8 cellular contexts compared by ENCODE assay signal in genomic region chrX:111869639-111870034, GRCh38. TPM values are rescaled to one million over a fixed set of nuclear protein-coding genes. Genes with fewer than 3 reads are reported as not detected.
DNase-seq lines count a peak whose midpoint lies in the region; ATAC-seq and TF ChIP-seq lines count a peak whose summit lies in the region.

No MANE protein-coding gene starts in this region.

- no peaks in the 10 kb centered on the region for H3K9me3 Mint-ChIP-seq in CD4-positive, alpha-beta memory T cell
- H3K9me3 Mint-ChIP-seq in activated CD4-positive, alpha-beta memory T cell treated with anti-CD3 and anti-CD28 coated beads for 36 hours: no peaks in the 10 kb centered on the region

- H3K4me1 Mint-ChIP-seq in CD4-positive, alpha-beta memory T cell: no peaks in the 10 kb centered on the region
- no peaks in the 10 kb centered on the region for H3K4me1 Mint-ChIP-seq in activated CD4-positive, alpha-beta memory T cell treated with anti-CD3 and anti-CD28 coated beads for 36 hours (ENCODE audit: low read depth)

- WGBS in prostate gland: 31% methylated on average over 1 of the region's 1 CpG

- ATAC-seq in GM18505 (IDR thresholded peaks at IDR 0.05; ENCODE audit: unreplicated experiment) (peak; percentile 73), HG02798 (IDR thresholded peaks at IDR 0.05; ENCODE audit: poor library complexity, unreplicated experiment) (peak; percentile 85)

- intact Hi-C loops in CD4-positive, alpha-beta memory T cell (cut with micrococcal nuclease): no loop called here
- intact Hi-C loops in activated CD4-positive, alpha-beta memory T cell treated with anti-CD3 and anti-CD28 coated beads for 36 hours (cut with micrococcal nuclease): loop anchor here (10.0 kb wide), 1 partner anchor 775 kb away; no protein-coding TSS in a partner anchor
- intact Hi-C loops in prostate gland (cut with DNase I): loop anchor here (5.0 kb wide), 1 partner anchor 773 kb away; no protein-coding TSS in a partner anchor

- no peaks in the 10 kb centered on the region for H3K4me1 ChIP-seq in CD4-positive, alpha-beta memory T cell (ENCODE audit: insufficient read depth, low read length)
- no peaks in the 10 kb centered on the region for H3K4me1 ChIP-seq in prostate gland (replicated peaks)

- no peaks in the 10 kb centered on the region for H3K9me3 ChIP-seq in CD4-positive, alpha-beta memory T cell (ENCODE audit: control insufficient read depth in 1 of 2, low read length in 2 of 2)
- H3K9me3 ChIP-seq in prostate gland: no peaks in the 10 kb centered on the region

- no peak overlapping the region for H3K27ac Mint-ChIP-seq in CD4-positive, alpha-beta memory T cell
- H3K27ac Mint-ChIP-seq in activated CD4-positive, alpha-beta memory T cell treated with anti-CD3 and anti-CD28 coated beads for 36 hours: no peak overlapping the region

- H3K4me3 ChIP-seq in CD4-positive, alpha-beta memory T cell (ENCODE audit: low read length in 2 of 2): no peak overlapping the region
- H3K4me3 ChIP-seq in prostate gland: no peak overlapping the region

- H3K27me3 Mint-ChIP-seq in CD4-positive, alpha-beta memory T cell: peaks cover 3 to 4% of the 10 kb centered on the region in 2 donors
- H3K27me3 Mint-ChIP-seq in activated CD4-positive, alpha-beta memory T cell treated with anti-CD3 and anti-CD28 coated beads for 36 hours: peaks cover 2% of the 10 kb centered on the region

- H3K36me3 ChIP-seq in CD4-positive, alpha-beta memory T cell (ENCODE audit: insufficient read depth, low read length): no peaks in the 10 kb centered on the region
- no peaks in the 10 kb centered on the region for H3K36me3 ChIP-seq in prostate gland

- TF ChIP-seq CTCF in prostate gland (IDR thresholded peaks at IDR 0.05): peak; percentile 19 to 61 (median 52)

- no peaks in the 10 kb centered on the region for H3K36me3 Mint-ChIP-seq in CD4-positive, alpha-beta memory T cell
- no peaks in the 10 kb centered on the region for H3K36me3 Mint-ChIP-seq in activated CD4-positive, alpha-beta memory T cell treated with anti-CD3 and anti-CD28 coated beads for 36 hours

- no peak for TF ChIP-seq POLR2A in GM18505 (IDR thresholded peaks at IDR 0.05; ENCODE audit: borderline replicate concordance, extremely low read depth, insufficient read depth, insufficient read length)
- TF ChIP-seq POLR2A in prostate gland (IDR thresholded peaks at IDR 0.05): no peak

- peak in 3 of 5 donors; percentile 3 to 12 (median 5) for DNase-seq in CD4-positive, alpha-beta memory T cell
- DNase-seq in NCI-H1105 treated with DMSO at 0.1 percent for 48 hours (lab: John Stamatoyannopoulos, UW): peak; percentile 48
- peak; percentile 8 for DNase-seq in activated CD4-positive, alpha-beta memory T cell treated with anti-CD3 and anti-CD28 coated beads for 36 hours
- DNase-seq in globus pallidus (ENCODE audit: low spot score): peak; percentile 38
- peak; percentile 17 for DNase-seq in prostate gland (ENCODE audit: low spot score)
- DNase-seq in stimulated activated naive CD4-positive, alpha-beta T cell treated with Interleukin-2 at 50 U/mL for 16 hours (lab: John Stamatoyannopoulos, UW): no peak

- H3K27ac ChIP-seq in CD4-positive, alpha-beta memory T cell (ENCODE audit: low read depth, low read length): no peak overlapping the region
- H3K27ac ChIP-seq in prostate gland: no peak overlapping the region

- H3K4me3 Mint-ChIP-seq in CD4-positive, alpha-beta memory T cell: no peak overlapping the region
- no peak overlapping the region for H3K4me3 Mint-ChIP-seq in activated CD4-positive, alpha-beta memory T cell treated with anti-CD3 and anti-CD28 coated beads for 36 hours

- POLR2A ChIA-PET in CD4-positive, alpha-beta memory T cell (lab: Charles Lee; ENCODE audit: partially characterized antibody): no interaction called here
- POLR2A ChIA-PET in activated CD4-positive, alpha-beta memory T cell treated with anti-CD3 and anti-CD28 coated beads for 36 hours (lab: Charles Lee): no interaction called here

- no peaks in the 10 kb centered on the region for H3K27me3 ChIP-seq in CD4-positive, alpha-beta memory T cell (ENCODE audit: insufficient read depth, low read length)
- no peaks in the 10 kb centered on the region for H3K27me3 ChIP-seq in prostate gland (replicated peaks; ENCODE audit: insufficient read depth)

- CTCF ChIA-PET in CD4-positive, alpha-beta memory T cell (lab: Charles Lee; ENCODE audit: partially characterized antibody): interaction anchor here (0.8 to 1.3 kb wide), 4 partner anchors 8 to 862 kb away, joined by 3 to 4 read pairs (median 4); no protein-coding TSS in a partner anchor
- CTCF ChIA-PET in activated CD4-positive, alpha-beta memory T cell treated with anti-CD3 and anti-CD28 coated beads for 36 hours (lab: Charles Lee): interaction anchor here (1.0 kb wide), 1 partner anchor 862 kb away, joined by 3 read pairs; no protein-coding TSS in a partner anchor

RNA-seq across cellular contexts. Expression of gene TRPC5OS, which starts 6.3 kb away (rescaled TPM):
- total RNA-seq in CD4-positive, alpha-beta memory T cell: not detected
- polyA plus RNA-seq in CD4-positive, alpha-beta memory T cell: not detected
- total RNA-seq in activated CD4-positive, alpha-beta memory T cell treated with anti-CD3 and anti-CD28 coated beads for 36 hours: not detected
- total RNA-seq in prostate gland: 100 to 1,000 TPM in 1 of 2 donors, not detected in 1; 107 TPM
